17 cellular contexts compared by ENCODE assay signal in genomic region chr14:77609902-77610301, GRCh38.
"Had no signal": no experiment of that assay in that cellular context is flagged by ENCODE, and none has a peak within 500 bp of the region (broad histone marks: within the 10 kb centered on the region; RNA-seq: fewer than 3 reads in every experiment).

No MANE protein-coding gene starts in this region.

- H3K4me2 ChIP-seq: neural progenitor cell had no signal

- H3K4me3 ChIP-seq: heart right ventricle, mucosa of descending colon, neural progenitor cell, ovary, right atrium auricular region, sigmoid colon, skin epidermis had no signal

- H3K9ac ChIP-seq: neural progenitor cell had no signal

- H2AFZ ChIP-seq: neural progenitor cell had no signal

- H3K27me3 ChIP-seq: heart right ventricle, ovary, right atrium auricular region, sigmoid colon had no signal

- H3K27ac ChIP-seq: heart right ventricle, neural progenitor cell, ovary, right atrium auricular region, sigmoid colon, skin epidermis had no signal

- H3K9me3 ChIP-seq: heart right ventricle, mucosa of descending colon, ovary, right atrium auricular region, sigmoid colon had no signal

- ATAC-seq: heart right ventricle; mucosa of descending colon; naive thymus-derived CD8-positive, alpha-beta T cell had no signal

- H3K36me3 ChIP-seq: heart right ventricle, neural progenitor cell, ovary, right atrium auricular region, sigmoid colon had no signal

- DNase-seq: effector memory CD8-positive, alpha-beta T cell; erythroblast; heart right ventricle; hypothalamus; kidney glomerular epithelial cell; mesendoderm; mucosa of descending colon; naive thymus-derived CD8-positive, alpha-beta T cell; nucleus accumbens; ovary; sigmoid colon; stimulated activated CD4-positive, alpha-beta T cell treated with anti-CD3 and anti-CD28 coated beads, Interleukin-12 subunit alpha, Interleukin-12 subunit beta, amount 100 ng/mL, for 4 hours; stimulated activated naive CD4-positive, alpha-beta T cell treated with Interleukin-2 at 50 U/mL for 16 hours; trophoblast cell had no signal
